In genomic region chr15:84081391-84082168, GRCh38 we compare ENCODE assay signal across 30 cellular contexts.
DNase-seq lines count a peak whose midpoint lies in the region; ATAC-seq and TF ChIP-seq lines count a peak whose summit lies in the region.
"Had no signal": no experiment of that assay in that cellular context is flagged by ENCODE, and none has a peak within 500 bp of the region (broad histone marks: within the 10 kb centered on the region; RNA-seq: fewer than 3 reads in every experiment).

No MANE protein-coding gene starts in this region.

- H3K27me3 ChIP-seq in mesenchymal stem cell (ENCODE audit: control insufficient read depth in 1 of 2, insufficient read depth in 1 of 2, low read length in 2 of 2), result peaks cover 9 to 11% of the 10 kb centered on the region in 2 experiments

- peaks cover 37% of the 10 kb centered on the region for H3K4me1 Mint-ChIP-seq in brain

- no peak overlapping the region for H2BK120ac ChIP-seq in mesenchymal stem cell (ENCODE audit: low read depth, low read length)

- no peak overlapping the region for H3K18ac ChIP-seq in mesenchymal stem cell (ENCODE audit: low read depth in 1 of 2, low read length in 2 of 2)

- no peak overlapping the region for H3K4me3 ChIP-seq in mesenchymal stem cell (ENCODE audit: insufficient read depth in 1 of 2, low read depth in 1 of 2, low read length in 2 of 2)
- H3K4me3 ChIP-seq: upper lobe of right lung had no signal

- no peak for TF ChIP-seq CTCF in brain (conservative IDR thresholded peaks at IDR 0.05)

- H2BK12ac ChIP-seq in mesenchymal stem cell (ENCODE audit: low read length in 2 of 2), result no peak overlapping the region

- no peak overlapping the region for H3K9ac ChIP-seq in mesenchymal stem cell (ENCODE audit: low read length)
- H3K9ac ChIP-seq: parathyroid adenoma had no signal

- peaks cover 10% of the 10 kb centered on the region for H3K4me1 ChIP-seq in mesenchymal stem cell (ENCODE audit: control insufficient read depth, insufficient read depth, low read depth, low read length)
- H3K4me1 ChIP-seq: parathyroid adenoma had no signal

- in situ Hi-C loops in Caki2 (cut with HindIII; ENCODE audit: low pct_unique_long_range_greater_than_20kb, low sequenced_read_pairs), result no loop called here

- peaks cover 29% of the 10 kb centered on the region for H3K27me3 Mint-ChIP-seq in brain

- H2AFZ ChIP-seq in mesenchymal stem cell (ENCODE audit: low read depth, low read length), result no peak overlapping the region

- peak overlapping the region in 4 of 5 experiments; percentile 91 to 96 (median 94) for H3K4me3 Mint-ChIP-seq in brain

- DNase-seq in Caki2 (ENCODE audit: low read depth) (peak; percentile 43), mesenchymal stem cell (peak; percentile 4)
- no peak for DNase-seq in activated CD4-positive, alpha-beta T cell treated with anti-CD3 and anti-CD28 coated beads for 1 hour
- DNase-seq: activated CD4-positive, alpha-beta T cell treated with anti-CD3 and anti-CD28 coated beads, Interleukin-2, amount 50 U/mL, for 4 hours; activated CD8-positive, alpha-beta memory T cell treated with anti-CD3 and anti-CD28 coated beads, Interleukin-2, amount 10 ng/mL, durations not matched to agents 7 days and 5 days; activated gamma-delta T cell; activated naive CD8-positive, alpha-beta T cell treated with anti-CD3 and anti-CD28 coated beads, Interleukin-2, amount 10 ng/mL, durations not matched to agents 7 days and 5 days; activated T-cell treated with anti-CD3 and anti-CD28 coated beads, Interleukin-2, amount 50 U/mL, for 4 hours; cerebellar nuclear complex; left colon; mammary epithelial cell; NCI-H1092 treated with DMSO at 0.1 percent for 48 hours; NCI-H1694 treated with DMSO at 0.1 percent for 48 hours; NCI-H2171; NCI-H510A treated with DMSO at 0.1 percent for 48 hours; retina; stimulated activated naive B cell treated with anti-CD40 and anti-IgM and Interleukin-4, amounts not matched to agents 10 μg/mL and 1 μg/mL and 100 μg/mL, for 72 hours; substantia nigra; T-helper 17 cell; upper lobe of right lung had no signal

- H2BK15ac ChIP-seq in mesenchymal stem cell (ENCODE audit: low read depth, poor library complexity, severe bottlenecking), result no peak overlapping the region

- H2AK5ac ChIP-seq in mesenchymal stem cell (ENCODE audit: low read length, severe bottlenecking), result no peak overlapping the region

- peak overlapping the region in 1 of 2 experiments; percentile 55 for H3K14ac ChIP-seq in mesenchymal stem cell (ENCODE audit: low read length in 2 of 2)

- no peaks in the 10 kb centered on the region for H3K36me3 ChIP-seq in mesenchymal stem cell (ENCODE audit: control insufficient read depth in 1 of 2, insufficient read depth in 2 of 2, low read depth in 1 of 2, low read length in 2 of 2)
- H3K36me3 ChIP-seq: upper lobe of right lung had no signal

- no peak overlapping the region for H3K4me2 ChIP-seq in mesenchymal stem cell (ENCODE audit: low read length, poor library complexity, severe bottlenecking)

- H3K4ac ChIP-seq in mesenchymal stem cell (ENCODE audit: low read depth in 1 of 2, low read length in 2 of 2), result no peak overlapping the region

- no peaks in the 10 kb centered on the region for H3K79me1 ChIP-seq in mesenchymal stem cell (replicated peaks; ENCODE audit: low read length, poor library complexity, severe bottlenecking)

- H3K27ac ChIP-seq in mesenchymal stem cell (ENCODE audit: low read length, poor library complexity, severe bottlenecking), result no peak overlapping the region
- H3K27ac ChIP-seq: parathyroid adenoma, upper lobe of right lung had no signal

- H3K36me3 Mint-ChIP-seq in brain, result peaks cover 8% of the 10 kb centered on the region
- H3K36me3 Mint-ChIP-seq: activated CD8-positive, alpha-beta memory T cell treated with anti-CD3 and anti-CD28 coated beads, Interleukin-2, amount 10 ng/mL, durations not matched to agents 7 days and 5 days; stimulated activated naive B cell treated with anti-CD40 and anti-IgM and Interleukin-4, amounts not matched to agents 10 μg/mL and 1 μg/mL and 100 μg/mL, for 72 hours had no signal

- H3K9me3 Mint-ChIP-seq in brain, result peaks cover 3 to 12% (median 9%) of the 10 kb centered on the region in 5 experiments
- H3K9me3 Mint-ChIP-seq: activated naive CD8-positive, alpha-beta T cell treated with anti-CD3 and anti-CD28 coated beads, Interleukin-2, amount 10 ng/mL, durations not matched to agents 7 days and 5 days had no signal

- H4K91ac ChIP-seq in mesenchymal stem cell (ENCODE audit: low read length), result no peak overlapping the region

- H3K27ac Mint-ChIP-seq in brain, result no peak overlapping the region
- H3K27ac Mint-ChIP-seq: activated CD8-positive, alpha-beta memory T cell treated with anti-CD3 and anti-CD28 coated beads, Interleukin-2, amount 10 ng/mL, durations not matched to agents 7 days and 5 days; activated naive CD8-positive, alpha-beta T cell treated with anti-CD3 and anti-CD28 coated beads, Interleukin-2, amount 10 ng/mL, durations not matched to agents 7 days and 5 days; CD14-positive monocyte; nephron progenitor cell; stimulated activated naive B cell treated with anti-CD40 and anti-IgM and Interleukin-4, amounts not matched to agents 10 μg/mL and 1 μg/mL and 100 μg/mL, for 72 hours; T-helper 17 cell had no signal

- H2BK5ac ChIP-seq in mesenchymal stem cell (ENCODE audit: low read depth, low read length, poor library complexity, severe bottlenecking), result no peak overlapping the region

- no peak for ATAC-seq in HG02884 (IDR thresholded peaks at IDR 0.05; ENCODE audit: unreplicated experiment)
- no peak for ATAC-seq in GM18520 (IDR thresholded peaks at IDR 0.05; ENCODE audit: unreplicated experiment)
- ATAC-seq in HG02588 (IDR thresholded peaks at IDR 0.05; ENCODE audit: unreplicated experiment), result no peak
- ATAC-seq: activated CD8-positive, alpha-beta memory T cell treated with anti-CD3 and anti-CD28 coated beads, Interleukin-2, amount 10 ng/mL, durations not matched to agents 7 days and 5 days; activated T-cell treated with anti-CD3 and anti-CD28 coated beads, Interleukin-2, amount 50 U/mL, for 4 hours; HCT116; Right ventricle myocardium inferior; T-helper 17 cell had no signal

- no peak overlapping the region for H3K23ac ChIP-seq in mesenchymal stem cell (ENCODE audit: low read length in 2 of 2)

- 66% methylated on average over 13 of the region's 16 CpGs for WGBS in mesenchymal stem cell

- no peak overlapping the region for H4K8ac ChIP-seq in mesenchymal stem cell (ENCODE audit: low read length)

- no peaks in the 10 kb centered on the region for H3K9me3 ChIP-seq in mesenchymal stem cell (ENCODE audit: control insufficient read depth, low read length)
- H3K9me3 ChIP-seq: upper lobe of right lung had no signal

TF ChIP-seq in PFSK-1, 5 proteins besides CTCF, POLR2A, EP300 and RAD21:
- TF ChIP-seq SIN3A (IDR thresholded peaks at IDR 0.05; ENCODE audit: borderline replicate concordance, insufficient read depth, low read length), result no peak
- TF ChIP-seq POLR2AphosphoS5 (IDR thresholded peaks at IDR 0.05; ENCODE audit: low read depth, low read length), result no peak
- peak; percentile 26 for TF ChIP-seq FOXP2 (optimal IDR thresholded peaks at IDR 0.05; ENCODE audit: borderline replicate concordance, extremely low read depth, extremely low read length, insufficient read depth)
- TF ChIP-seq REST (IDR thresholded peaks at IDR 0.05; ENCODE audit: insufficient read depth in 1 of 2, low read depth in 2 of 2, low read length in 2 of 2), result no peak
